Comparison of ENCODE assay signal across 15 cellular contexts in the genomic region with DNA sequence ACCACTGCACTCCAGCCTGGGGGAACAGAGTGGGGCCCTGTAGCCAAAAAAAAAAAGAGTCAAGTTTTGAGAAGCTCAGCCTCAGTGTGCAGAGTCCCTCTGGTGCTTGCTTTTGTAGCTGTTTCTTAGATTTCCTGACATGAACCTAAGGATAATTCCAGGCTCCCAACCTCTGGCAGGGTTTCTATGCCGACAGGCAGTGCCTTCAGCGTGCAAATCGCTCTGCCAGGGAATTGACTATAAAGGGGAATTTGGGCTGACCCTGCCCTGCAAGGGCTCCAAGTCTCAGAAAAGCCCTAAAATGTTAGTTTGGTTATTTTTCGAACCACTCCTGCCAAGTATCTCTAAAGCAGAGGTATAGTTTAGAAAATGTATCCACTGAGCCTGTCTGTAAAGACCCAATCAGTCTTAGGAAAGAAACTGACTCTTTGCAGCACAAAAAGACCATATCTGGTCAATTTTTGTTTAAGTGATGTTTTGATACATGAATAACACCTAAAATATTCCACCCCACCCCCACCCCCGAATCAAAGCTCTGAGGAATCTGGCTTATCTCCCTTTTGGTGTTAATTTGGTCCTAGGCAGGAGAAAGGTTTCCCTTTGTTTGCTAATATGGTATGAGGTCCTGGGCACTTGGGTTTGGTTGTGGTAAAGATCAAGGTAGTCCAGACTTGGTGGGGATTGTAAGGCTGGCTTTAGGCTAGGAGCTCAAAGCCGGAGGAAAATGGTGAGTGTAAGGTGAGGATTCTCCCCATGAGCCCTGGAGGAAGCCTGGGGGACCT. TPM values are rescaled to one million over a fixed set of nuclear protein-coding genes. Genes with fewer than 3 reads are reported as not detected.
DNase-seq lines count a peak whose midpoint lies in the region; ATAC-seq, FAIRE-seq and TF ChIP-seq lines count a peak whose summit lies in the region.
"Had no signal": no experiment of that assay in that cellular context is flagged by ENCODE, and none has a peak within 500 bp of the region (broad histone marks: within the 10 kb centered on the region; RNA-seq: fewer than 3 reads in every experiment).

No MANE protein-coding gene starts in this region.

- H2AK5ac ChIP-seq in neuronal stem cell (ENCODE audit: low read depth, low read length) = no peak overlapping the region

- no peak overlapping the region for H3K23ac ChIP-seq in neuronal stem cell (ENCODE audit: low read depth, low read length, poor library complexity)

- no CpG with 5 or more reads among the region's 6 CpGs for WGBS in neuronal stem cell (ENCODE audit: extremely low coverage in 2 of 2, insufficient read length in 2 of 2, insufficient replicate concordance in 1 of 2), 2 donors

- H2BK15ac ChIP-seq in neuronal stem cell (ENCODE audit: low read length) = no peak overlapping the region

- H4K8ac ChIP-seq in neuronal stem cell (ENCODE audit: low read depth, low read length) = no peak overlapping the region

- H3K27ac ChIP-seq in HUES6 (ENCODE audit: low read depth, low read length) (peak overlapping the region; percentile 14; the same call in 1 of the 2 replicates), neuronal stem cell (replicated peaks; ENCODE audit: low read length) (no peak overlapping the region)
- H3K27ac ChIP-seq: cardiac muscle cell had no signal

- ATAC-seq in GM18519 (IDR thresholded peaks at IDR 0.05; ENCODE audit: low FRiP score, unreplicated experiment) (no peak), GM21447 (IDR thresholded peaks at IDR 0.05; ENCODE audit: unreplicated experiment) (no peak)
- ATAC-seq: activated naive CD4-positive, alpha-beta T cell treated with anti-CD3 and anti-CD28 coated beads, Interleukin-2, amount 50 U/mL, for 72 hours; esophagus mucosa had no signal

- H3K36me3 ChIP-seq in HUES6 (ENCODE audit: control insufficient read depth, insufficient read depth, low read length) (no peaks in the 10 kb centered on the region), neuronal stem cell (replicated peaks in 1 of 2; ENCODE audit: control insufficient read depth in 2 of 2, insufficient read depth in 2 of 2, low read length in 2 of 2) (no peaks in the 10 kb centered on the region)
- H3K36me3 ChIP-seq: cardiac muscle cell, HAP-1 had no signal

- in situ Hi-C loops in astrocyte of the spinal cord (cut with HindIII; ENCODE audit: low sequenced_read_pairs) = no loop called here

- H2BK5ac ChIP-seq in neuronal stem cell (ENCODE audit: low read length) = no peak overlapping the region

- FAIRE-seq in GM19239 (lab: Jason Lieb, UNC) = no peak

- no peak for TF ChIP-seq CTCF in astrocyte of the spinal cord (IDR thresholded peaks at IDR 0.05; ENCODE audit: low read depth, low read length)

- no peaks in the 10 kb centered on the region for H3K9me3 ChIP-seq in HUES6 (ENCODE audit: control insufficient read depth, insufficient read depth, low read depth, low read length)
- H3K9me3 ChIP-seq in neuronal stem cell (replicated peaks in 1 of 2; ENCODE audit: control insufficient read depth in 2 of 2, insufficient read depth in 1 of 2, low read depth in 1 of 2, low read length in 2 of 2) = no peaks in the 10 kb centered on the region
- H3K9me3 ChIP-seq: Caco-2, HAP-1 had no signal

- no peak overlapping the region for H2BK120ac ChIP-seq in neuronal stem cell (ENCODE audit: low read depth, low read length)

- H4K91ac ChIP-seq in neuronal stem cell (ENCODE audit: low read depth, low read length, poor library complexity) = no peak overlapping the region

- H3K18ac ChIP-seq in neuronal stem cell (ENCODE audit: low read length) = no peak overlapping the region

- H3K4me1 ChIP-seq in HUES6 (ENCODE audit: control insufficient read depth, insufficient read depth, low read length) = peaks cover 22% of the 10 kb centered on the region
- peaks cover 9 to 12% of the 10 kb centered on the region in 2 donors for H3K4me1 ChIP-seq in neuronal stem cell (ENCODE audit: control insufficient read depth in 2 of 2, insufficient read depth in 1 of 2, low read depth in 1 of 2, low read length in 2 of 2)
- H3K4me1 ChIP-seq: HAP-1 had no signal

- H3K4ac ChIP-seq in neuronal stem cell (ENCODE audit: low read length) = no peak overlapping the region

- H3K4me2 ChIP-seq in neuronal stem cell (ENCODE audit: insufficient read depth, low read length, poor library complexity, severe bottlenecking) = no peak overlapping the region

- no peak overlapping the region for H2BK12ac ChIP-seq in neuronal stem cell (ENCODE audit: low read length)

- H3K27me3 ChIP-seq in HUES6 (ENCODE audit: control insufficient read depth, insufficient read depth, low read length) (no peaks in the 10 kb centered on the region), neuronal stem cell (ENCODE audit: control insufficient read depth in 3 of 3, insufficient read depth in 3 of 3, low read depth in 1 of 3, low read length in 3 of 3) (peaks cover 0 to 8% (median 6%) of the 10 kb centered on the region in 3 experiments)
- H3K27me3 ChIP-seq: cardiac muscle cell had no signal

- peak; percentile 45 for DNase-seq in AG08396 (ENCODE audit: low spot score)
- DNase-seq in astrocyte of the spinal cord (ENCODE audit: low read depth, low spot score) = peak; percentile 42
- no peak for DNase-seq in neuronal stem cell (ENCODE audit: low spot score)
- DNase-seq in GM19239 (ENCODE audit: insufficient read length, low spot score) = no peak
- DNase-seq in NCI-H2196 (lab: John Stamatoyannopoulos, UW; ENCODE audit: unreplicated experiment) = no peak
- DNase-seq: activated CD4-positive, alpha-beta T cell treated with anti-CD3 and anti-CD28 coated beads for 1 hour; Caco-2; NCI-H82 had no signal

- H3K79me1 ChIP-seq in neuronal stem cell (ENCODE audit: low read depth, low read length) = no peaks in the 10 kb centered on the region

- H3K4me3 ChIP-seq in HUES6 (ENCODE audit: low read depth, low read length) (no peak overlapping the region), astrocyte of the spinal cord (ENCODE audit: low read depth, low read length) (no peak overlapping the region), neuronal stem cell (ENCODE audit: low read length in 2 of 2) (no peak overlapping the region)
- H3K4me3 ChIP-seq: cardiac muscle cell, HAP-1 had no signal

- peak overlapping the region; percentile 24 for H3K9ac ChIP-seq in HUES6 (ENCODE audit: low read length)
- H3K9ac ChIP-seq in neuronal stem cell (ENCODE audit: low read depth, low read length, poor library complexity) = no peak overlapping the region

- H3K14ac ChIP-seq in neuronal stem cell (ENCODE audit: low read length) = no peak overlapping the region

- peak overlapping the region; percentile 82 for H2AFZ ChIP-seq in neuronal stem cell (ENCODE audit: low read length)

RNA-seq across cellular contexts. Expression of gene ANO1, which starts 49.7 kb away (rescaled TPM):
- 0.20 TPM for polyA plus RNA-seq in neuronal stem cell (2013, experiment 1 of 2)
- 0.28 TPM for polyA plus RNA-seq in neuronal stem cell (2013, experiment 2 of 2)

Comparison
In these comparisons a context has a peak if more than half of its experiments do, and no peak if none do; other contexts are left out.
1. DNase-seq: peak in AG08396 (single experiment) and astrocyte of the spinal cord (single experiment); none in neuronal stem cell (single experiment), GM19239 (single experiment) and NCI-H2196 (single experiment).